Comparison of ENCODE assay signal across 18 cellular contexts in genomic region chr3:24487325-24488242, GRCh38. TPM values are rescaled to one million over a fixed set of nuclear protein-coding genes. Genes with fewer than 3 reads are reported as not detected.
"Had no signal": no experiment of that assay in that cellular context is flagged by ENCODE, and none has a peak within 500 bp of the region (broad histone marks: within the 10 kb centered on the region; RNA-seq: fewer than 3 reads in every experiment).

No MANE protein-coding gene starts in this region.

- H3K27me3 ChIP-seq: esophagus muscularis mucosa, ovary, thyroid gland had no signal

- FAIRE-seq: kidney had no signal

- H3K9me3 ChIP-seq: esophagus muscularis mucosa, heart right ventricle, ovary, thyroid gland had no signal

- H3K27ac ChIP-seq: coronary artery, esophagus muscularis mucosa, neural progenitor cell, ovary, thyroid gland, WERI-Rb-1 had no signal

- H3K36me3 ChIP-seq: esophagus muscularis mucosa, heart right ventricle, neural progenitor cell, ovary, thyroid gland had no signal

- H3K4me3 ChIP-seq: coronary artery, esophagus muscularis mucosa, heart right ventricle, neural progenitor cell, ovary, thyroid gland had no signal

- H3K4me1 ChIP-seq: neural progenitor cell had no signal

- DNase-seq: activated CD4-positive, alpha-beta T cell treated with anti-CD3 and anti-CD28 coated beads for 4 hours; activated CD8-positive, alpha-beta memory T cell treated with anti-CD3 and anti-CD28 coated beads, Interleukin-2, amount 50 U/mL, for 48 hours; activated CD8-positive, alpha-beta T cell treated with anti-CD3 and anti-CD28 coated beads, Interleukin-2, amount 10 ng/mL, durations not matched to agents 7 days and 5 days; activated naive CD8-positive, alpha-beta T cell treated with anti-CD3 and anti-CD28 coated beads, Interleukin-2, amount 10 ng/mL, durations not matched to agents 7 days and 5 days; caudate nucleus; effector memory CD8-positive, alpha-beta T cell; foreskin fibroblast; heart right ventricle; kidney; midbrain; ovary; T-cell; T1000; thyroid gland; WERI-Rb-1 had no signal

RNA-seq across cellular contexts. Expression of gene THRB, which starts 7.1 kb away (rescaled TPM):
- total RNA-seq: activated CD8-positive, alpha-beta T cell treated with anti-CD3 and anti-CD28 coated beads, Interleukin-2, amount 10 ng/mL, durations not matched to agents 7 days and 5 days; activated naive CD8-positive, alpha-beta T cell treated with anti-CD3 and anti-CD28 coated beads, Interleukin-2, amount 10 ng/mL, durations not matched to agents 7 days and 5 days had no signal
